Comparison of ENCODE assay signal across 8 cellular contexts in the genomic region with DNA sequence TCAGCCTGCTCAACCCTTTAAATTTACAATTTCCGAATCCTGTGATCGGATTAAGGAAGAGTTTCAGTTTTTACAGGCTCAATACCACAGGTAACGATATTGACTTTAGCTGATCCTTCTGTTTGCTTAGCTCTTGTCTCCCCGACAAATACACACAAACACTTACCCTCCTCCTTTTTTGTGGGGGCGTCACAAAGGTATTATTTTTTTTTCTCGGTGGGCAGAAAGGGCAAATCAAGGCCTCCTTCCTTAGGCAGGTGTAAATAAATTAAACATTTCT. TPM values are rescaled to one million over a fixed set of nuclear protein-coding genes. Genes with fewer than 3 reads are reported as not detected.
DNase-seq lines count a peak whose midpoint lies in the region; ATAC-seq and TF ChIP-seq lines count a peak whose summit lies in the region.

No MANE protein-coding gene starts in this region.

- H2BK120ac ChIP-seq in H9 (ENCODE audit: low read depth, low read length, poor library complexity, severe bottlenecking) = no peak overlapping the region

- DNase-seq in A673 (ENCODE audit: low spot score) (no peak), H9 (no peak), mesothelial cell of epicardium (ENCODE audit: low spot score in 2 of 2, unreplicated experiment in 2 of 2) (no peak), midbrain (lab: John Stamatoyannopoulos, UW) (no peak), HCEC 1CT (no peak), dermis blood vessel endothelial cell (no peak)
- no peak for DNase-seq in effector memory CD8-positive, alpha-beta T cell

- H3K23ac ChIP-seq in H9 (ENCODE audit: insufficient read length, low read depth, low read length) = no peak overlapping the region

- no peak overlapping the region for H3K56ac ChIP-seq in H9 (ENCODE audit: insufficient read length, low read depth, low read length)

- no peak overlapping the region for H2BK12ac ChIP-seq in H9 (ENCODE audit: insufficient read length, low read depth, low read length)

- peaks cover 17% of the 10 kb centered on the region for H3K4me1 ChIP-seq in A673 (ENCODE audit: insufficient read depth, low read length, poor library complexity, severe bottlenecking)
- peaks cover 3% of the 10 kb centered on the region; the same call in 1 of the 2 replicates for H3K4me1 ChIP-seq in H9 (ENCODE audit: insufficient read depth, low read length)

- peaks cover 3% of the 10 kb centered on the region; the same call in 1 of the 2 replicates for H3K79me2 ChIP-seq in H9 (ENCODE audit: insufficient read depth, low read length)

- no peak overlapping the region for H2BK20ac ChIP-seq in H9 (ENCODE audit: low read depth, low read length, poor library complexity, severe bottlenecking)

- H3K4me1 Mint-ChIP-seq in H9 (peaks cover 23 to 40% of the 10 kb centered on the region in 2 experiments), brain (peaks cover 48% of the 10 kb centered on the region), mesothelial cell of epicardium (peaks cover 39% of the 10 kb centered on the region)
- peaks cover 35 to 48% of the 10 kb centered on the region in 2 donors for H3K4me1 Mint-ChIP-seq in effector memory CD8-positive, alpha-beta T cell (ENCODE audit: low read depth in 2 of 2)

- intact Hi-C loops in A673 (cut with micrococcal nuclease; ENCODE audit: unreplicated experiment) = loop anchor here (10.0 kb wide), 1 partner anchor 331 kb away; no protein-coding TSS in a partner anchor

- H3K79me1 ChIP-seq in H9 (ENCODE audit: insufficient read depth, low read depth, low read length, poor library complexity, severe bottlenecking) = peaks cover 2% of the 10 kb centered on the region

- CTCF ChIA-PET in A673 (lab: Charles Lee) = no interaction called here

- no peak overlapping the region for H2BK5ac ChIP-seq in H9 (ENCODE audit: insufficient read length, low read length)

- peaks cover 3 to 40% (median 21%) of the 10 kb centered on the region in 3 experiments; a peak in 6 of 7 replicates for H3K36me3 Mint-ChIP-seq in H9 (ENCODE audit: insufficient read depth in 1 of 3, low read depth in 3 of 3)
- peaks cover 18% of the 10 kb centered on the region for H3K36me3 Mint-ChIP-seq in brain
- peaks cover 8% of the 10 kb centered on the region for H3K36me3 Mint-ChIP-seq in mesothelial cell of epicardium
- peaks cover 18% of the 10 kb centered on the region for H3K36me3 Mint-ChIP-seq in effector memory CD8-positive, alpha-beta T cell (ENCODE audit: insufficient read depth)

- H3K9me3 ChIP-seq in A673 (ENCODE audit: low read depth, low read length, poor library complexity, severe bottlenecking) (no peaks in the 10 kb centered on the region), H9 (ENCODE audit: control insufficient read depth, low read depth, low read length) (no peaks in the 10 kb centered on the region)

- H2AK5ac ChIP-seq in H9 (ENCODE audit: insufficient read length, low read length) = no peak overlapping the region

- TF ChIP-seq CTCF in A673 (conservative IDR thresholded peaks at IDR 0.05; ENCODE audit: low read depth, low read length) (no peak), H9 (conservative IDR thresholded peaks at IDR 0.05) (no peak), brain (conservative IDR thresholded peaks at IDR 0.05) (no peak), mesothelial cell of epicardium (IDR thresholded peaks at IDR 0.05; ENCODE audit: unreplicated experiment) (no peak)

- H3K9me3 Mint-ChIP-seq in H9 (peaks cover 4% of the 10 kb centered on the region in 2 experiments; a peak in 3 of 5 replicates), brain (peaks cover 0 to 6% (median 0%) of the 10 kb centered on the region in 5 experiments), mesothelial cell of epicardium (no peaks in the 10 kb centered on the region)
- no peaks in the 10 kb centered on the region for H3K9me3 Mint-ChIP-seq in effector memory CD8-positive, alpha-beta T cell

- POLR2A ChIA-PET in A673 (lab: Charles Lee; ENCODE audit: low non-redundant PET) = no interaction called here

- BruUV-seq in A673 (replicated peaks; lab: Mats Ljungman, UMichigan) = no TSS peak

- no peaks in the 10 kb centered on the region for H3K36me3 ChIP-seq in A673 (ENCODE audit: insufficient read depth, low read length, poor library complexity, severe bottlenecking)

- H4K5ac ChIP-seq in H9 (ENCODE audit: insufficient read length, low read depth, low read length) = no peak overlapping the region

- no peak for ATAC-seq in effector memory CD8-positive, alpha-beta T cell (replicated peaks)

- peak overlapping the region; percentile 83 for H3K4me2 ChIP-seq in H9 (ENCODE audit: insufficient read depth, insufficient read length, low read length)

- no peak overlapping the region; the same call in 1 of the 2 replicates for H3K4ac ChIP-seq in H9 (ENCODE audit: low read depth, low read length)

- H3K27ac Mint-ChIP-seq in H9 (peak overlapping the region; percentile 12 to 78 (median 46); a peak in 4 of 7 replicates), brain (peak overlapping the region; percentile 91 to 96 (median 95)), mesothelial cell of epicardium (peak overlapping the region; percentile 91)
- H3K27ac Mint-ChIP-seq in effector memory CD8-positive, alpha-beta T cell = no peak overlapping the region

- H4K91ac ChIP-seq in H9 (ENCODE audit: insufficient read length, low read depth, low read length) = no peak overlapping the region

- peak overlapping the region; percentile 6 for H3K18ac ChIP-seq in H9 (ENCODE audit: insufficient read length, low read depth, low read length)

- H3K27me3 Mint-ChIP-seq in H9 (ENCODE audit: low read depth) (peaks cover 6% of the 10 kb centered on the region), brain (peaks cover 58% of the 10 kb centered on the region), mesothelial cell of epicardium (ENCODE audit: low read depth) (peaks cover 7% of the 10 kb centered on the region)
- peaks cover 0 to 9% of the 10 kb centered on the region in 2 donors for H3K27me3 Mint-ChIP-seq in effector memory CD8-positive, alpha-beta T cell

- no peak overlapping the region for H2BK15ac ChIP-seq in H9 (ENCODE audit: low read depth, low read length)

- H3K27me3 ChIP-seq in A673 (replicated peaks; ENCODE audit: insufficient read depth, low read depth, low read length, poor library complexity) (no peaks in the 10 kb centered on the region), H9 (ENCODE audit: insufficient read depth, low read length) (no peaks in the 10 kb centered on the region)

- H3K27ac ChIP-seq in A673 (ENCODE audit: low read depth, low read length, poor library complexity, severe bottlenecking) = peak overlapping the region; percentile 60
- H3K27ac ChIP-seq in H9 (ENCODE audit: insufficient read length, low read depth, low read length) = no peak overlapping the region

- H2AFZ ChIP-seq in H9 (ENCODE audit: low read length) = no peak overlapping the region

- H3K14ac ChIP-seq in H9 (ENCODE audit: insufficient read depth, low read length) = peak overlapping the region; percentile 47; the same call in 1 of the 2 replicates

- H4K20me1 ChIP-seq in H9 (ENCODE audit: control insufficient read depth, insufficient read depth, insufficient read length) = no peaks in the 10 kb centered on the region

- peak overlapping the region; percentile 89 for H3K4me3 ChIP-seq in A673 (ENCODE audit: low read depth, low read length, poor library complexity, severe bottlenecking)

- H3K4me3 Mint-ChIP-seq in H9 (peak overlapping the region; percentile 81 to 89), brain (peak overlapping the region; percentile 91 to 98 (median 95)), mesothelial cell of epicardium (peak overlapping the region; percentile 85)
- no peak overlapping the region for H3K4me3 Mint-ChIP-seq in effector memory CD8-positive, alpha-beta T cell

- H3K9ac ChIP-seq in H9 (ENCODE audit: extremely low read depth, insufficient read length, low read length) = peak overlapping the region; percentile 79

- WGBS in H9 (ENCODE audit: extremely low coverage, insufficient read length, low lambda C conversion rate) = no CpG with 5 or more reads among the region's 6 CpGs

- no peak overlapping the region for H3T11ph ChIP-seq in H9 (ENCODE audit: low read length)

- H4K8ac ChIP-seq in H9 (replicated peaks; ENCODE audit: insufficient read length, low read depth, low read length) = no peak overlapping the region

- peaks cover 18% of the 10 kb centered on the region for H3K23me2 ChIP-seq in H9 (ENCODE audit: insufficient read length, low read depth, low read length, poor library complexity, severe bottlenecking)

RNA-seq across cellular contexts. Expression of a gene that starts 1.9 kb away (rescaled TPM):
- total RNA-seq in A673 (2021) = 21.3 and 24.3 TPM in 2 replicates
- total RNA-seq in H9 (2021) = 35.1 and 36.5 TPM in 2 replicates
- 24.9 TPM for polyA plus RNA-seq in brain (ENCODE audit: insufficient read depth, low read depth, low replicate concordance)
- total RNA-seq in mesothelial cell of epicardium = 55.8 to 63.6 TPM (median 56.6 TPM) in 3 replicates
- 23.7 and 25.5 TPM in 2 replicates for total RNA-seq in dermis blood vessel endothelial cell

Comparison
In these comparisons a context has a peak if more than half of its experiments do, and no peak if none do; other contexts are left out.
1. H3K27ac Mint-ChIP-seq: peak in H9 (3 of 3), brain (5 of 5) and mesothelial cell of epicardium (single experiment); none in effector memory CD8-positive, alpha-beta T cell (0 of 2).
2. H3K4me3 Mint-ChIP-seq: peak in H9 (2 of 2), brain (5 of 5) and mesothelial cell of epicardium (single experiment); none in effector memory CD8-positive, alpha-beta T cell (0 of 2).